ENCODE assay signal across 1 cellular context in genomic region chr17:82300707-82301270, GRCh38.
TF ChIP-seq lines count a peak whose summit lies in the region.

No MANE protein-coding gene starts in this region.

TF ChIP-seq in HepG2, 621 proteins besides CTCF, POLR2A, EP300 and RAD21 (continued from another document and continues in another):
- TF ChIP-seq DBP (CRISPR knock-in tag; IDR thresholded peaks at IDR 0.05; ENCODE audit: not compliant biosample characterization) = no peak
- no peak for TF ChIP-seq HOXA7 (CRISPR knock-in tag; IDR thresholded peaks at IDR 0.05)
- no peak for TF ChIP-seq ZNF552 (CRISPR knock-in tag; IDR thresholded peaks at IDR 0.05; ENCODE audit: borderline replicate concordance)
- TF ChIP-seq STAT6 (CRISPR knock-in tag; IDR thresholded peaks at IDR 0.05; ENCODE audit: borderline replicate concordance) = no peak
- TF ChIP-seq CAMTA2 (CRISPR knock-in tag; IDR thresholded peaks at IDR 0.05; ENCODE audit: borderline replicate concordance) = no peak
- TF ChIP-seq ZNF550 (CRISPR knock-in tag; IDR thresholded peaks at IDR 0.05; ENCODE audit: borderline replicate concordance) = no peak
- no peak for TF ChIP-seq PRDM4 (CRISPR knock-in tag; IDR thresholded peaks at IDR 0.05; ENCODE audit: borderline replicate concordance)
- peak; percentile 81; the same call in 1 of the 2 replicates for TF ChIP-seq IRF9 (CRISPR knock-in tag; IDR thresholded peaks at IDR 0.05; ENCODE audit: borderline replicate concordance)
- peak; percentile 85; the same call in 1 of the 2 replicates for TF ChIP-seq ZBTB38 (CRISPR knock-in tag; IDR thresholded peaks at IDR 0.05)
- no peak for TF ChIP-seq MYPOP (CRISPR knock-in tag; IDR thresholded peaks at IDR 0.05)
- TF ChIP-seq ZNF333 (CRISPR knock-in tag; IDR thresholded peaks at IDR 0.05; ENCODE audit: borderline replicate concordance) = no peak
- no peak for TF ChIP-seq ETS1 (CRISPR knock-in tag; IDR thresholded peaks at IDR 0.05)
- no peak for TF ChIP-seq ZNF720 (CRISPR knock-in tag; IDR thresholded peaks at IDR 0.05)
- no peak for TF ChIP-seq YEATS4 (CRISPR knock-in tag; IDR thresholded peaks at IDR 0.05; ENCODE audit: borderline replicate concordance)
- TF ChIP-seq ZNF326 (CRISPR knock-in tag; IDR thresholded peaks at IDR 0.05; ENCODE audit: borderline replicate concordance) = no peak
- TF ChIP-seq ZNF430 (CRISPR knock-in tag; IDR thresholded peaks at IDR 0.05) = no peak
- TF ChIP-seq ETV6 (CRISPR knock-in tag; conservative IDR thresholded peaks at IDR 0.05) = 0 out of 2 replicates have a peak, but pooled peaks have one; percentile 50
- TF ChIP-seq ZNF383 (CRISPR knock-in tag; IDR thresholded peaks at IDR 0.05; ENCODE audit: borderline replicate concordance) = no peak
- TF ChIP-seq ZNF558 (CRISPR knock-in tag; IDR thresholded peaks at IDR 0.05; ENCODE audit: borderline replicate concordance) = no peak
- peak; percentile 83 to 90 for TF ChIP-seq HMGXB4 (CRISPR knock-in tag; IDR thresholded peaks at IDR 0.05; ENCODE audit: borderline replicate concordance in 1 of 2, low read depth in 1 of 2)
- TF ChIP-seq JUN (CRISPR knock-in tag; IDR thresholded peaks at IDR 0.05) = no peak
- no peak for TF ChIP-seq ZFP36L2 (CRISPR knock-in tag; IDR thresholded peaks at IDR 0.05)
- no peak for TF ChIP-seq RBAK (CRISPR knock-in tag; IDR thresholded peaks at IDR 0.05)
- TF ChIP-seq ZSCAN22 (CRISPR knock-in tag; IDR thresholded peaks at IDR 0.05) = no peak
- TF ChIP-seq MYNN (CRISPR knock-in tag; IDR thresholded peaks at IDR 0.05; ENCODE audit: low read depth) = no peak
- no peak for TF ChIP-seq ZNF782 (CRISPR knock-in tag; IDR thresholded peaks at IDR 0.05; ENCODE audit: borderline replicate concordance)
- no peak for TF ChIP-seq ZNF18 (CRISPR knock-in tag; IDR thresholded peaks at IDR 0.05; ENCODE audit: insufficient replicate concordance)
- no peak for TF ChIP-seq ESRRA (CRISPR knock-in tag; IDR thresholded peaks at IDR 0.05; ENCODE audit: low read depth)
- no peak for TF ChIP-seq ZNF576 (CRISPR knock-in tag; IDR thresholded peaks at IDR 0.05)
- TF ChIP-seq NFAT5 (CRISPR knock-in tag; IDR thresholded peaks at IDR 0.05) = no peak
- TF ChIP-seq ARID3A (IDR thresholded peaks at IDR 0.05; ENCODE audit: low read depth, low read length) = 0 out of 2 replicates have a peak, but pooled peaks have one; percentile 16
- 0 out of 2 replicates have a peak, but pooled peaks have one; percentile 69 for TF ChIP-seq ZNF260 (CRISPR knock-in tag; IDR thresholded peaks at IDR 0.05; ENCODE audit: borderline replicate concordance, low read depth)
- no peak; the same call in 1 of the 2 replicates for TF ChIP-seq NRL (CRISPR knock-in tag; IDR thresholded peaks at IDR 0.05; ENCODE audit: borderline replicate concordance)
- TF ChIP-seq PCBP2 (optimal IDR thresholded peaks at IDR 0.05; ENCODE audit: low read depth, low read length, poor library complexity, severe bottlenecking) = no peak
- no peak for TF ChIP-seq FIP1L1 (IDR thresholded peaks at IDR 0.05; ENCODE audit: borderline replicate concordance, insufficient read depth, low read depth, low read length)
- no peak for TF ChIP-seq POGZ (CRISPR knock-in tag; IDR thresholded peaks at IDR 0.05)
- no peak for TF ChIP-seq TEF (CRISPR knock-in tag; IDR thresholded peaks at IDR 0.05)
